ENCODE assay signal across 1 cellular context in genomic region chrX:77446840-77447239, GRCh38.
TF ChIP-seq lines count a peak whose summit lies in the region.

No MANE protein-coding gene starts in this region.

TF ChIP-seq in GM12878, 131 proteins besides CTCF, POLR2A, EP300 and RAD21 (continued from another document):
- TF ChIP-seq IRF3 (IDR thresholded peaks at IDR 0.05) (no peak), MEF2A (IDR thresholded peaks at IDR 0.05; ENCODE audit: insufficient read depth, low read depth, low read length) (no peak), KDM1A (IDR thresholded peaks at IDR 0.05; ENCODE audit: borderline replicate concordance) (no peak)
TF ChIP-seq in GM12878: peak in this region for 0.
